In genomic region chr16:89313583-89313982, GRCh38 we compare ENCODE assay signal across 11 cellular contexts.
DNase-seq lines count a peak whose midpoint lies in the region; ATAC-seq and TF ChIP-seq lines count a peak whose summit lies in the region.
"Had no signal": no experiment of that assay in that cellular context is flagged by ENCODE, and none has a peak within 500 bp of the region (broad histone marks: within the 10 kb centered on the region; RNA-seq: fewer than 3 reads in every experiment).

No MANE protein-coding gene starts in this region.

- no peak overlapping the region for H3K4ac ChIP-seq in H9 (ENCODE audit: low read depth, low read length)

- no peak overlapping the region for H3K18ac ChIP-seq in H9 (ENCODE audit: insufficient read length, low read depth, low read length)

- peaks cover 45% of the 10 kb centered on the region for H3K36me3 Mint-ChIP-seq in CD4-positive, alpha-beta T cell (ENCODE audit: low read depth)
- peaks cover 8 to 45% (median 36%) of the 10 kb centered on the region in 3 experiments; a peak in 6 of 7 replicates for H3K36me3 Mint-ChIP-seq in H9 (ENCODE audit: insufficient read depth in 1 of 3, low read depth in 3 of 3)
- no peaks in the 10 kb centered on the region for H3K36me3 Mint-ChIP-seq in natural killer cell treated with Interleukin-12 subunit alpha and Interleukin-12 subunit beta and Interleukin-15 and Interleukin-18, amount 100 ng/mL, for 72 hours

- H3K9me3 ChIP-seq in CD4-positive, alpha-beta T cell (ENCODE audit: control insufficient read depth, low read length), result no peaks in the 10 kb centered on the region
- H3K9me3 ChIP-seq in H9 (ENCODE audit: control insufficient read depth, low read depth, low read length) (no peaks in the 10 kb centered on the region), body of pancreas (no peaks in the 10 kb centered on the region)

- H3K27me3 ChIP-seq in CD4-positive, alpha-beta T cell (ENCODE audit: control insufficient read depth, insufficient read depth, low read length), result no peaks in the 10 kb centered on the region
- H3K27me3 ChIP-seq in H9 (ENCODE audit: insufficient read depth, low read length) (no peaks in the 10 kb centered on the region), body of pancreas (no peaks in the 10 kb centered on the region)

- no peaks in the 10 kb centered on the region for H3K36me3 ChIP-seq in body of pancreas (replicated peaks in 1 of 2; ENCODE audit: insufficient read depth in 1 of 2, low read depth in 2 of 2)

- no peak overlapping the region for H3K4me2 ChIP-seq in H9 (ENCODE audit: insufficient read depth, insufficient read length, low read length)

- no peak overlapping the region for H3K4me3 ChIP-seq in body of pancreas

- WGBS in H9 (ENCODE audit: extremely low coverage, insufficient read length, low lambda C conversion rate), result no CpG with 5 or more reads among the region's 3 CpGs
- WGBS in body of pancreas, 2 donors, result 32 to 42% methylated on average over 3 of the region's 3 CpGs

- DNase-seq in CD4-positive, alpha-beta T cell, result no peak
- no peak for DNase-seq in H9
- DNase-seq in body of pancreas, result peak in 3 of 4 donors; percentile 59 to 64 (median 63)
- DNase-seq in natural killer cell treated with Interleukin-12 subunit alpha and Interleukin-12 subunit beta and Interleukin-15 and Interleukin-18, amount 100 ng/mL, for 72 hours (ENCODE audit: low spot score), result no peak
- no peak for DNase-seq in LoVo (ENCODE audit: low spot score)
- DNase-seq: HCEC 1CT, kidney glomerular epithelial cell, NCI-H1048, NCI-H510A treated with DMSO at 0.1 percent for 48 hours had no signal

- no peak for TF ChIP-seq POLR2A in body of pancreas (IDR thresholded peaks at IDR 0.05)

- peaks cover 4% of the 10 kb centered on the region; the same call in 1 of the 2 replicates for H3K4me1 ChIP-seq in H9 (ENCODE audit: insufficient read depth, low read length)
- peaks cover 32% of the 10 kb centered on the region for H3K4me1 ChIP-seq in body of pancreas

- no peak for ATAC-seq in CD4-positive, alpha-beta T cell (ENCODE audit: poor library complexity)
- ATAC-seq in body of pancreas (peak; percentile 25), GM21737 (IDR thresholded peaks at IDR 0.05; ENCODE audit: unreplicated experiment) (no peak), GM18867 (IDR thresholded peaks at IDR 0.05; ENCODE audit: unreplicated experiment) (no peak)
- no peak for ATAC-seq in natural killer cell treated with Interleukin-12 subunit alpha and Interleukin-12 subunit beta and Interleukin-15 and Interleukin-18, amount 100 ng/mL, for 72 hours

- peaks cover 7% of the 10 kb centered on the region for H3K79me1 ChIP-seq in H9 (ENCODE audit: insufficient read depth, low read depth, low read length, poor library complexity, severe bottlenecking)

- no peak overlapping the region for H3K56ac ChIP-seq in H9 (ENCODE audit: insufficient read length, low read depth, low read length)

- POLR2A ChIA-PET in CD4-positive, alpha-beta T cell (lab: Charles Lee), result interaction anchor here (0.8 to 3.8 kb wide), 4 partner anchors 47 to 212 kb away, joined by 3 to 16 read pairs (median 10); partner anchors contain the start of gene SPG7

- no peaks in the 10 kb centered on the region for H4K20me1 ChIP-seq in H9 (ENCODE audit: control insufficient read depth, insufficient read depth, insufficient read length)

- no peak overlapping the region for H2BK5ac ChIP-seq in H9 (ENCODE audit: insufficient read length, low read length)

- CTCF ChIA-PET in CD4-positive, alpha-beta T cell (lab: Charles Lee), result interaction anchor here (0.6 to 1.1 kb wide), 2 partner anchors 55 to 97 kb away, joined by 3 read pairs; no protein-coding TSS in a partner anchor

- H3K27ac Mint-ChIP-seq in CD4-positive, alpha-beta T cell, result peak overlapping the region; percentile 98
- peak overlapping the region; percentile 32 to 90 (median 55); a peak in 2 of 7 replicates for H3K27ac Mint-ChIP-seq in H9
- H3K27ac Mint-ChIP-seq in natural killer cell treated with Interleukin-12 subunit alpha and Interleukin-12 subunit beta and Interleukin-15 and Interleukin-18, amount 100 ng/mL, for 72 hours, result peak overlapping the region; percentile 81 to 93

- intact Hi-C loops in CD4-positive, alpha-beta T cell (cut with DNase I, micrococcal nuclease), result no loop called here
- intact Hi-C loops in body of pancreas (cut with DNase I), result no loop called here

- no peak overlapping the region for H2BK15ac ChIP-seq in H9 (ENCODE audit: low read depth, low read length)

- no peak for TF ChIP-seq CTCF in CD4-positive, alpha-beta T cell (IDR thresholded peaks at IDR 0.05)
- no peak for TF ChIP-seq CTCF in H9 (conservative IDR thresholded peaks at IDR 0.05)
- TF ChIP-seq CTCF in body of pancreas (IDR thresholded peaks at IDR 0.05), result no peak

- H3K9ac ChIP-seq in H9 (ENCODE audit: extremely low read depth, insufficient read length, low read length), result no peak overlapping the region

- no peak overlapping the region for H3K23ac ChIP-seq in H9 (ENCODE audit: insufficient read length, low read depth, low read length)

- no peak overlapping the region for H2BK20ac ChIP-seq in H9 (ENCODE audit: low read depth, low read length, poor library complexity, severe bottlenecking)

- H3K4me1 Mint-ChIP-seq in CD4-positive, alpha-beta T cell (ENCODE audit: low read depth), result peaks cover 93% of the 10 kb centered on the region
- H3K4me1 Mint-ChIP-seq in H9, result peaks cover 34 to 49% of the 10 kb centered on the region in 2 experiments
- H3K4me1 Mint-ChIP-seq in natural killer cell treated with Interleukin-12 subunit alpha and Interleukin-12 subunit beta and Interleukin-15 and Interleukin-18, amount 100 ng/mL, for 72 hours (ENCODE audit: low read depth in 2 of 2), result peaks cover 69 to 72% of the 10 kb centered on the region in 2 donors

- no peaks in the 10 kb centered on the region for H3K9me3 Mint-ChIP-seq in CD4-positive, alpha-beta T cell
- H3K9me3 Mint-ChIP-seq in H9, result no peaks in the 10 kb centered on the region
- no peaks in the 10 kb centered on the region for H3K9me3 Mint-ChIP-seq in natural killer cell treated with Interleukin-12 subunit alpha and Interleukin-12 subunit beta and Interleukin-15 and Interleukin-18, amount 100 ng/mL, for 72 hours

- H3K4me3 Mint-ChIP-seq in CD4-positive, alpha-beta T cell, result peak overlapping the region; percentile 76
- no peak overlapping the region for H3K4me3 Mint-ChIP-seq in H9
- H3K4me3 Mint-ChIP-seq in natural killer cell treated with Interleukin-12 subunit alpha and Interleukin-12 subunit beta and Interleukin-15 and Interleukin-18, amount 100 ng/mL, for 72 hours, result peak overlapping the region; percentile 86

- H3K14ac ChIP-seq in H9 (ENCODE audit: insufficient read depth, low read length), result no peak overlapping the region

- no peak overlapping the region for H4K91ac ChIP-seq in H9 (ENCODE audit: insufficient read length, low read depth, low read length)

- H4K5ac ChIP-seq in H9 (ENCODE audit: insufficient read length, low read depth, low read length), result no peak overlapping the region

- H4K8ac ChIP-seq in H9 (replicated peaks; ENCODE audit: insufficient read length, low read depth, low read length), result no peak overlapping the region

- H3K23me2 ChIP-seq in H9 (ENCODE audit: insufficient read length, low read depth, low read length, poor library complexity, severe bottlenecking), result no peaks in the 10 kb centered on the region

- no peak overlapping the region for H2BK12ac ChIP-seq in H9 (ENCODE audit: insufficient read length, low read depth, low read length)

- H3K79me2 ChIP-seq in H9 (ENCODE audit: insufficient read depth, low read length), result peaks cover 62% of the 10 kb centered on the region; the same call in 1 of the 2 replicates

- no peak overlapping the region for H3T11ph ChIP-seq in H9 (ENCODE audit: low read length)

- H2AFZ ChIP-seq in H9 (ENCODE audit: low read length), result no peak overlapping the region

- peak overlapping the region; percentile 93 for H3K27ac ChIP-seq in CD4-positive, alpha-beta T cell (ENCODE audit: low read depth, low read length)
- H3K27ac ChIP-seq in H9 (ENCODE audit: insufficient read length, low read depth, low read length), result no peak overlapping the region
- peak overlapping the region in 3 of 4 donors; percentile 6 to 42 (median 33) for H3K27ac ChIP-seq in body of pancreas

- H3K27me3 Mint-ChIP-seq in CD4-positive, alpha-beta T cell, result no peaks in the 10 kb centered on the region
- H3K27me3 Mint-ChIP-seq in H9 (ENCODE audit: low read depth), result no peaks in the 10 kb centered on the region; the same call in 1 of the 2 replicates
- no peaks in the 10 kb centered on the region for H3K27me3 Mint-ChIP-seq in natural killer cell treated with Interleukin-12 subunit alpha and Interleukin-12 subunit beta and Interleukin-15 and Interleukin-18, amount 100 ng/mL, for 72 hours

- H2AK5ac ChIP-seq in H9 (ENCODE audit: insufficient read length, low read length), result no peak overlapping the region

- H2BK120ac ChIP-seq in H9 (ENCODE audit: low read depth, low read length, poor library complexity, severe bottlenecking), result no peak overlapping the region

Comparison
In these comparisons a context has a peak if more than half of its experiments do, and no peak if none do; other contexts are left out.
1. DNase-seq: peak in body of pancreas (3 of 4); none in CD4-positive, alpha-beta T cell (0 of 10), H9 (single experiment), natural killer cell treated with Interleukin-12 subunit alpha and Interleukin-12 subunit beta and Interleukin-15 and Interleukin-18, amount 100 ng/mL, for 72 hours (single experiment) and LoVo (single experiment).
2. H3K4me3 Mint-ChIP-seq: peak in CD4-positive, alpha-beta T cell (single experiment) and natural killer cell treated with Interleukin-12 subunit alpha and Interleukin-12 subunit beta and Interleukin-15 and Interleukin-18, amount 100 ng/mL, for 72 hours (single experiment); none in H9 (0 of 2).
3. Peak in every context shown above with its lines, with median percentiles within 50 percentile points of each other: H3K27ac Mint-ChIP-seq.